Comparison of ENCODE assay signal across 24 cellular contexts in genomic region chr18:59650266-59650820, GRCh38. TPM values are rescaled to one million over a fixed set of nuclear protein-coding genes. Genes with fewer than 3 reads are reported as not detected.
DNase-seq lines count a peak whose midpoint lies in the region; ATAC-seq, FAIRE-seq and TF ChIP-seq lines count a peak whose summit lies in the region.
"Had no signal": no experiment of that assay in that cellular context is flagged by ENCODE, and none has a peak within 500 bp of the region (broad histone marks: within the 10 kb centered on the region; RNA-seq: fewer than 3 reads in every experiment).

No MANE protein-coding gene starts in this region.

- whole genome bisulfite sequencing in trophoblast cell (ENCODE audit: extremely low coverage, insufficient coverage, insufficient read length), result no CpG with 5 or more reads among the region's 11 CpGs

- H4K91ac ChIP-seq in trophoblast cell (ENCODE audit: low read depth, low read length), result no peak overlapping the region

- H3K27ac ChIP-seq in trophoblast cell (ENCODE audit: low read depth, low read length), result no peak overlapping the region
- H3K27ac ChIP-seq: BLaER1 treated with 17β-estradiol and CSF1 and Interleukin-3, amounts not matched to agents 10 nM and 100 nM; esophagus muscularis mucosa; heart right ventricle; tibial artery had no signal

- H2BK5ac ChIP-seq in trophoblast cell (ENCODE audit: low read depth, low read length, poor library complexity), result no peak overlapping the region

- no peaks in the 10 kb centered on the region for H3K36me3 ChIP-seq in trophoblast cell (ENCODE audit: control insufficient read depth in 1 of 2, insufficient read depth in 2 of 2, low read length in 2 of 2)
- H3K36me3 ChIP-seq: BLaER1 treated with 17β-estradiol and CSF1 and Interleukin-3, amounts not matched to agents 10 nM and 100 nM; esophagus muscularis mucosa; heart right ventricle; tibial artery had no signal

- no peak overlapping the region for H2BK120ac ChIP-seq in trophoblast cell (ENCODE audit: insufficient read depth, low read length, poor library complexity)

- H4K8ac ChIP-seq in trophoblast cell (ENCODE audit: low read depth, low read length), result no peak overlapping the region

- H3K79me2 ChIP-seq in trophoblast cell (ENCODE audit: control insufficient read depth, insufficient read depth, low read length, poor library complexity), result no peaks in the 10 kb centered on the region

- FAIRE-seq in D721Med (lab: Jason Lieb, UNC), result peak; percentile 93

- H3K79me1 ChIP-seq in trophoblast cell (ENCODE audit: low read length), result no peaks in the 10 kb centered on the region

- no peak overlapping the region for H2BK12ac ChIP-seq in trophoblast cell (ENCODE audit: low read length)

- H3K27me3 ChIP-seq in trophoblast cell (ENCODE audit: insufficient read depth, low read length), result no peaks in the 10 kb centered on the region
- H3K27me3 ChIP-seq: BLaER1 treated with 17β-estradiol and CSF1 and Interleukin-3, amounts not matched to agents 10 nM and 100 nM; esophagus muscularis mucosa had no signal

- H3K9me3 ChIP-seq in trophoblast cell (ENCODE audit: insufficient read depth, low read depth, low read length), result no peaks in the 10 kb centered on the region
- H3K9me3 ChIP-seq: BLaER1 treated with 17β-estradiol and CSF1 and Interleukin-3, amounts not matched to agents 10 nM and 100 nM; esophagus muscularis mucosa; heart right ventricle; tibial artery had no signal

- no peak for DNase-seq in D721Med (ENCODE audit: insufficient read length, low spot score)
- DNase-seq in NCI-H82 treated with DMSO at 0.1 percent for 48 hours (lab: John Stamatoyannopoulos, UW; ENCODE audit: unreplicated experiment), result peak; percentile 90
- DNase-seq in glomerular visceral epithelial cell (ENCODE audit: extremely low spot score), result peak; percentile 49
- no peak for DNase-seq in trophoblast cell
- no peak for DNase-seq in stimulated activated naive CD4-positive, alpha-beta T cell treated with Interleukin-2 at 50 U/mL for 16 hours (lab: John Stamatoyannopoulos, UW)
- DNase-seq in NCI-H345 treated with DMSO at 0.1 percent for 48 hours (lab: John Stamatoyannopoulos, UW; ENCODE audit: unreplicated experiment), result no peak
- no peak for DNase-seq in middle frontal gyrus (ENCODE audit: extremely low spot score, low spot score)
- DNase-seq: activated CD4-positive, alpha-beta T cell treated with anti-CD3 and anti-CD28 coated beads, Interleukin-2, amount 10 ng/mL, durations not matched to agents 7 days and 5 days; activated effector memory CD4-positive, alpha-beta T cell treated with Interleukin-2 at 50 U/mL for 16 hours; anterior cingulate cortex; DMS153; foreskin melanocyte; heart right ventricle; midbrain; NCI-H1436 treated with DMSO at 0.1 percent for 48 hours; NCI-H345; posterior cingulate gyrus; stimulated activated CD4-positive, alpha-beta T cell treated with anti-CD3 and anti-CD28 coated beads, Interleukin-4, amount 100 ng/mL, for 1 hour; tibial artery had no signal

- peak overlapping the region; percentile 39 for H3K18ac ChIP-seq in trophoblast cell (ENCODE audit: low read length)

- no peak overlapping the region for H3K4me2 ChIP-seq in trophoblast cell (ENCODE audit: low read length)

- TF ChIP-seq CTCF in D721Med (IDR thresholded peaks at IDR 0.05; ENCODE audit: insufficient read depth, missing control alignments), result no peak

- H3K9ac ChIP-seq in trophoblast cell (ENCODE audit: low read length), result no peak overlapping the region
- H3K9ac ChIP-seq: BLaER1 treated with 17β-estradiol and CSF1 and Interleukin-3, amounts not matched to agents 10 nM and 100 nM had no signal

- no peak overlapping the region for H3K4me3 ChIP-seq in trophoblast cell (ENCODE audit: low read depth, low read length)
- H3K4me3 ChIP-seq: BLaER1 treated with 17β-estradiol and CSF1 and Interleukin-3, amounts not matched to agents 10 nM and 100 nM; esophagus muscularis mucosa; heart right ventricle; tibial artery had no signal

- H2AK5ac ChIP-seq in trophoblast cell (ENCODE audit: low read length), result no peak overlapping the region

- peaks cover 7 to 8% of the 10 kb centered on the region in 2 experiments for H3K4me1 ChIP-seq in trophoblast cell (ENCODE audit: control insufficient read depth in 1 of 2, insufficient read depth in 2 of 2, low read length in 2 of 2)
- H3K4me1 ChIP-seq: tibial artery had no signal

- no peak overlapping the region for H2AFZ ChIP-seq in trophoblast cell (ENCODE audit: insufficient read depth, low read length, poor library complexity)

- H3K14ac ChIP-seq in trophoblast cell (ENCODE audit: low read length), result no peak overlapping the region

- no peak overlapping the region for H3K4ac ChIP-seq in trophoblast cell (ENCODE audit: low read depth, low read length)

- H4K12ac ChIP-seq in trophoblast cell (ENCODE audit: low read depth, low read length), result no peak overlapping the region

- H3K23ac ChIP-seq in trophoblast cell (ENCODE audit: low read length), result no peak overlapping the region

- ATAC-seq in HG03571 (IDR thresholded peaks at IDR 0.05; ENCODE audit: unreplicated experiment), result no peak
- ATAC-seq: heart right ventricle, sciatic nerve had no signal

RNA-seq across cellular contexts. Expression of gene CCBE1, which starts 46.9 kb away (rescaled TPM):
- 13.0 and 15.2 TPM in 2 replicates for polyA plus RNA-seq in trophoblast cell (2013)
- polyA plus RNA-seq: IgD-negative memory B cell had no signal

Comparison
In these comparisons a context has a peak if more than half of its experiments do, and no peak if none do; other contexts are left out.
1. DNase-seq: peak in NCI-H82 treated with DMSO at 0.1 percent for 48 hours (single experiment) and glomerular visceral epithelial cell (single experiment); none in D721Med (single experiment), trophoblast cell (0 of 2), stimulated activated naive CD4-positive, alpha-beta T cell treated with Interleukin-2 at 50 U/mL for 16 hours (single experiment), NCI-H345 treated with DMSO at 0.1 percent for 48 hours (single experiment) and middle frontal gyrus (single experiment).